1 cellular context compared by ENCODE assay signal in the genomic region with DNA sequence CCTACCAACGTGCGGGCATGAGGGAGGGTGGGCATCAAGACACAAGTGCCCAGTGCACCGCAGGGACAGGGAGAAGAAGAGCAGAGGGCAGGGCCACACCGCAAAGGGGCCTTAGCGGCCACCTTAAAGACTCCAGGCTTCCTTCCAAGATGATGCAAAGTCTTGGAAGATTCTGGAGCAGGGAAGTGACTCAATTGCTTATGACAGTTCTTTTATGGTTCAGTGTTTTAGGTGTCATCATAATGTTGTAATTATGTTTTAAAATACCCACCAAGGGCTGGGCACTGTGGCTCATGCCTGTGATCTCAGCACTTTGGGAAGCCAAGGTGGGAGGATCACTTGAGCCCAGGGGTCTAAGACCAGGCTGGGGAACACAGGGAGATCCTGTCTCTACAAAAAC.
TF ChIP-seq lines count a peak whose summit lies in the region.

No MANE protein-coding gene starts in this region.

TF ChIP-seq in SK-N-SH treated with all-trans-retinoic acid at 6 μM for 48 hours, 23 proteins besides CTCF, POLR2A, EP300 and RAD21 (continued from another document):
- TF ChIP-seq, protein P1, sequence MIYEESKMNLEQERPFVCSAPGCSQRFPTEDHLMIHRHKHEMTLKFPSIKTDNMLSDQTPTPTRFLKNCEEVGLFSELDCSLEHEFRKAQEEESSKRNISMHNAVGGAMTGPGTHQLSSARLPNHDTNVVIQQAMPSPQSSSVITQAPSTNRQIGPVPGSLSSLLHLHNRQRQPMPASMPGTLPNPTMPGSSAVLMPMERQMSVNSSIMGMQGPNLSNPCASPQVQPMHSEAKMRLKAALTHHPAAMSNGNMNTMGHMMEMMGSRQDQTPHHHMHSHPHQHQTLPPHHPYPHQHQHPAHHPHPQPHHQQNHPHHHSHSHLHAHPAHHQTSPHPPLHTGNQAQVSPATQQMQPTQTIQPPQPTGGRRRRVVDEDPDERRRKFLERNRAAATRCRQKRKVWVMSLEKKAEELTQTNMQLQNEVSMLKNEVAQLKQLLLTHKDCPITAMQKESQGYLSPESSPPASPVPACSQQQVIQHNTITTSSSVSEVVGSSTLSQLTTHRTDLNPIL (CRISPR knock-in tag; IDR thresholded peaks at IDR 0.05; ENCODE audit: low read depth) = no peak
- TF ChIP-seq ZC3H10 (CRISPR knock-in tag; IDR thresholded peaks at IDR 0.05) (no peak), ZNF565 (CRISPR knock-in tag; conservative IDR thresholded peaks at IDR 0.05; ENCODE audit: low read depth) (no peak), ZNF8 (CRISPR knock-in tag; IDR thresholded peaks at IDR 0.05) (no peak), ARNTL (CRISPR knock-in tag; IDR thresholded peaks at IDR 0.05; ENCODE audit: borderline replicate concordance, low read depth) (no peak)
